In genomic region chr7:38391751-38392150, GRCh38 we compare ENCODE assay signal across 34 cellular contexts.
"Had no signal": no experiment of that assay in that cellular context is flagged by ENCODE, and none has a peak within 500 bp of the region (broad histone marks: within the 10 kb centered on the region; RNA-seq: fewer than 3 reads in every experiment).

No MANE protein-coding gene starts in this region.

- H3K4me2 ChIP-seq: KMS-11 had no signal

- H3K36me3 ChIP-seq: MG63 had no signal

- H3K4me3 ChIP-seq: MG63 had no signal

- H3K27me3 ChIP-seq: MG63 had no signal

- H3K27ac ChIP-seq: KMS-11 had no signal

- DNase-seq: Karpas-422, Kasumi-1, MG63, MM.1S, MV-4-11, NCI-H1048, NCI-H1092, NCI-H1092 treated with DMSO at 0.1 percent for 48 hours, NCI-H1105, NCI-H1105 treated with DMSO at 0.1 percent for 48 hours, NCI-H1417, NCI-H1417 treated with DMSO at 0.1 percent for 48 hours, NCI-H1436, NCI-H1436 treated with DMSO at 0.1 percent for 48 hours, NCI-H146, NCI-H1694, NCI-H1694 treated with DMSO at 0.1 percent for 48 hours, NCI-H187, NCI-H187 treated with DMSO at 0.1 percent for 48 hours, NCI-H1930, NCI-H2029, NCI-H2029 treated with DMSO at 0.1 percent for 48 hours, NCI-H2081, NCI-H2081 treated with DMSO at 0.1 percent for 48 hours, NCI-H2107, NCI-H2171, NCI-H2171 treated with DMSO at 0.1 percent for 48 hours, NCI-H2227 treated with DMSO at 0.1 percent for 48 hours, NCI-H226, NCI-H345, NCI-H446, NCI-H446 treated with DMSO at 0.1 percent for 48 hours, NCI-H510A had no signal
